Comparison of ENCODE assay signal across 1 cellular context in the genomic region with DNA sequence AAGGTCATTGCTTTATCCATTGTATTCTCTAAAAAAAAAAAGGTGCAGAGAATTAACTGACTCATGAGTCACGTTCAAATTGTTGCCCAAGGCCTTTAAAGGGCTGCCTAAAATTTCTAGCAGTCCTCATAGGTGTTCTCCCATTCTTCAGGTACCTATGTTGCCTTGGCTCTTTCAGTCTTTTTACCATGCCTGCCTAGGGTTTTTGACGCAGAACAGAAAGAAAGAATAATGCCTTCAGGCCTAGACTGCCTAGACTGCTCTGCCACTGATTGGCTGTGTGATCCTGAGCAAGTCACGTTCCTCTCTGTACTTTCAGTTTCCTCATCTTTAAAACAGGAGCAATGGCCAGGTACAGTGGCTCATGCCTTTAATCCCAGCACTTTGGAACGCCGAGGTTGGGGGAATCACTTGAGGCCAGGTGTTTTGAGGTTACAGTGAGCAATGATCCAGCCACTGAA.
TF ChIP-seq lines count a peak whose summit lies in the region.

No MANE protein-coding gene starts in this region.

TF ChIP-seq in H1, 55 proteins besides CTCF, POLR2A, EP300 and RAD21:
- TF ChIP-seq ZNF274 (IDR thresholded peaks at IDR 0.05; ENCODE audit: borderline replicate concordance, extremely low read depth, low read length) (no peak), FOSL1 (IDR thresholded peaks at IDR 0.05; ENCODE audit: insufficient read depth, low read depth, low read length) (no peak), MAFK (IDR thresholded peaks at IDR 0.05; ENCODE audit: low read depth, low read length) (no peak), SP2 (IDR thresholded peaks at IDR 0.05; ENCODE audit: low read length) (no peak), SUZ12 (IDR thresholded peaks at IDR 0.05; ENCODE audit: low read length) (no peak), SIX5 (IDR thresholded peaks at IDR 0.05; ENCODE audit: low read depth, low read length) (no peak), SP1 (IDR thresholded peaks at IDR 0.05; ENCODE audit: low read depth, low read length) (no peak), SIRT6 (IDR thresholded peaks at IDR 0.05; ENCODE audit: low read length) (no peak), CBX5 (IDR thresholded peaks at IDR 0.05; ENCODE audit: low read depth, low read length) (no peak), TEAD4 (IDR thresholded peaks at IDR 0.05; ENCODE audit: low read depth, low read length) (no peak), GABPA (IDR thresholded peaks at IDR 0.05; ENCODE audit: borderline replicate concordance, insufficient read depth, low read length) (no peak), HDAC2 (IDR thresholded peaks at IDR 0.05; ENCODE audit: borderline replicate concordance in 1 of 2, low read depth in 2 of 2, low read length in 2 of 2) (no peak), POU5F1 (IDR thresholded peaks at IDR 0.05; ENCODE audit: low read depth, low read length) (no peak), BCL11A (IDR thresholded peaks at IDR 0.05; ENCODE audit: low read depth in 2 of 2, low read length in 2 of 2) (no peak), NANOG (IDR thresholded peaks at IDR 0.05; ENCODE audit: insufficient read depth, low read depth, low read length, poor library complexity, severe bottlenecking) (no peak), CHD1 (IDR thresholded peaks at IDR 0.05; ENCODE audit: low read depth, low read length) (no peak)
- TF ChIP-seq, protein P1, sequence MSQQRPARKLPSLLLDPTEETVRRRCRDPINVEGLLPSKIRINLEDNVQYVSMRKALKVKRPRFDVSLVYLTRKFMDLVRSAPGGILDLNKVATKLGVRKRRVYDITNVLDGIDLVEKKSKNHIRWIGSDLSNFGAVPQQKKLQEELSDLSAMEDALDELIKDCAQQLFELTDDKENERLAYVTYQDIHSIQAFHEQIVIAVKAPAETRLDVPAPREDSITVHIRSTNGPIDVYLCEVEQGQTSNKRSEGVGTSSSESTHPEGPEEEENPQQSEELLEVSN (IDR thresholded peaks at IDR 0.05), result no peak
- TF ChIP-seq, protein P2, sequence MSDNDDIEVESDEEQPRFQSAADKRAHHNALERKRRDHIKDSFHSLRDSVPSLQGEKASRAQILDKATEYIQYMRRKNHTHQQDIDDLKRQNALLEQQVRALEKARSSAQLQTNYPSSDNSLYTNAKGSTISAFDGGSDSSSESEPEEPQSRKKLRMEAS (IDR thresholded peaks at IDR 0.05), result no peak
